In genomic region chr16:2210386-2211365, GRCh38 we compare ENCODE assay signal across 11 cellular contexts. TPM values are rescaled to one million over a fixed set of nuclear protein-coding genes. Genes with fewer than 3 reads are reported as not detected.
A peak's percentile ranks its signal among the peaks of the same experiment; 100 is the strongest.
DNase-seq lines count a peak whose midpoint lies in the region; ATAC-seq, FAIRE-seq and TF ChIP-seq lines count a peak whose summit lies in the region.
"Had no signal": no experiment of that assay in that cellular context is flagged by ENCODE, and none has a peak within 500 bp of the region (broad histone marks: within the 10 kb centered on the region; RNA-seq: fewer than 3 reads in every experiment).

BRICD5 (minus strand) TSS chr16:2210863; CDS start chr16:2210833, 30 bp downstream.

- H3K4me1 ChIP-seq in kidney (ENCODE audit: control insufficient read depth in 1 of 2, insufficient read depth in 1 of 2, low read depth in 1 of 2, low read length in 2 of 2), result peaks cover 19 to 37% of the 10 kb centered on the region in 2 donors
- H3K4me1 ChIP-seq in spleen, result peaks cover 28 to 74% (median 46%) of the 10 kb centered on the region in 6 donors

- ATAC-seq in Right ventricle myocardium superior (ENCODE audit: poor library complexity) (no peak), left cardiac atrium (no peak), GM19463 (IDR thresholded peaks at IDR 0.05; ENCODE audit: unreplicated experiment) (no peak)
- ATAC-seq: activated T-cell treated with anti-CD3 and anti-CD28 coated beads, Interleukin-2, amount 50 U/mL, for 4 hours had no signal

- H3K36me3 Mint-ChIP-seq in type B pancreatic cell, result peaks cover 4% of the 10 kb centered on the region

- H3K9me3 Mint-ChIP-seq in type B pancreatic cell, result no peaks in the 10 kb centered on the region
- H3K9me3 Mint-ChIP-seq: activated T-cell treated with anti-CD3 and anti-CD28 coated beads, Interleukin-2, amount 50 U/mL, for 4 hours had no signal

- no peak for TF ChIP-seq POLR2A in spleen (IDR thresholded peaks at IDR 0.05)

- H3K27me3 Mint-ChIP-seq in type B pancreatic cell, result no peaks in the 10 kb centered on the region

- H3K27ac Mint-ChIP-seq in type B pancreatic cell, result no peak within 1 kb of the TSS

- no peaks in the 10 kb centered on the region for H3K9me3 ChIP-seq in WERI-Rb-1 (ENCODE audit: severe bottlenecking)
- H3K9me3 ChIP-seq in kidney (ENCODE audit: control insufficient read depth in 1 of 2, low read length in 2 of 2), result no peaks in the 10 kb centered on the region
- H3K9me3 ChIP-seq in spleen, result no peaks in the 10 kb centered on the region

- no peak for FAIRE-seq in kidney (lab: Jason Lieb, UNC)

- no peak within 1 kb of the TSS for H3K9ac ChIP-seq in kidney (ENCODE audit: low read length in 2 of 2)

- peak within 1 kb of the TSS; percentile 58 for H3K4me3 Mint-ChIP-seq in type B pancreatic cell

- peaks cover 68% of the 10 kb centered on the region for H3K36me3 ChIP-seq in WERI-Rb-1
- H3K36me3 ChIP-seq in kidney (ENCODE audit: control insufficient read depth in 1 of 2, insufficient read depth in 2 of 2, low read length in 2 of 2), result peaks cover 0 to 4% of the 10 kb centered on the region in 2 donors
- peaks cover 0 to 54% (median 33%) of the 10 kb centered on the region in 6 donors for H3K36me3 ChIP-seq in spleen

- intact Hi-C loops in Right ventricle myocardium superior (cut with DNase I), result no loop called here
- intact Hi-C loops in left cardiac atrium (cut with DNase I), result loop anchor here in 1 of 2 donors (5.0 kb wide), 1 partner anchor 53 kb away; the partner anchor contains the start of gene TRAF7
- intact Hi-C loops in kidney (cut with DNase I), result no loop called here
- intact Hi-C loops in spleen (cut with DNase I; ENCODE audit: low total_unique reads), result no loop called here

- WGBS in spleen, 5 donors, result 67 to 86% (median 82%) methylated on average over 5 to 24 of the region's 24 CpGs

- peaks cover 21% of the 10 kb centered on the region for H3K4me1 Mint-ChIP-seq in type B pancreatic cell (ENCODE audit: unreplicated experiment)

- peak within 1 kb of the TSS; percentile 93 for H3K27ac ChIP-seq in WERI-Rb-1
- no peak within 1 kb of the TSS for H3K27ac ChIP-seq in kidney (ENCODE audit: low read depth in 2 of 2, low read length in 2 of 2)
- no peak within 1 kb of the TSS for H3K27ac ChIP-seq in spleen

- TF ChIP-seq CTCF in WERI-Rb-1 (IDR thresholded peaks at IDR 0.05; ENCODE audit: low read depth, low read length) (no peak), kidney (IDR thresholded peaks at IDR 0.05; ENCODE audit: borderline replicate concordance, extremely low read depth, insufficient read depth) (no peak), type B pancreatic cell (conservative IDR thresholded peaks at IDR 0.05) (no peak), spleen (IDR thresholded peaks at IDR 0.05 in 8 of 11, conservative IDR thresholded peaks at IDR 0.05 in 3 of 11) (no peak)

- no peaks in the 10 kb centered on the region for H3K27me3 ChIP-seq in WERI-Rb-1 (ENCODE audit: insufficient read depth, low read depth, severe bottlenecking)
- H3K27me3 ChIP-seq in spleen (replicated peaks in 1 of 7), result no peaks in the 10 kb centered on the region

- DNase-seq in Right ventricle myocardium superior, result no peak
- no peak for DNase-seq in left cardiac atrium
- peak; percentile 90 for DNase-seq in WERI-Rb-1
- peak; percentile 70 for DNase-seq in kidney
- no peak for DNase-seq in type B pancreatic cell (ENCODE audit: extremely low spot score, unreplicated experiment)
- no peak for DNase-seq in AG08396 (ENCODE audit: low spot score)
- DNase-seq in spleen, result no peak
- DNase-seq: activated T-cell treated with anti-CD3 and anti-CD28 coated beads, Interleukin-2, amount 50 U/mL, for 4 hours; C1 segment of cervical spinal cord; NCI-H446 treated with DMSO at 0.1 percent for 48 hours had no signal

- H3K4me3 ChIP-seq in WERI-Rb-1 (ENCODE audit: low read depth, low read length), result no peak within 1 kb of the TSS; the same call in 1 of the 2 replicates
- no peak within 1 kb of the TSS for H3K4me3 ChIP-seq in kidney (ENCODE audit: low read length in 2 of 2)
- no peak within 1 kb of the TSS for H3K4me3 ChIP-seq in spleen

RNA-seq across cellular contexts. Expression of gene BRICD5, which starts in this region (rescaled TPM):
- 11.3 TPM for total RNA-seq in Right ventricle myocardium superior
- total RNA-seq in left cardiac atrium, result 1 to 10 TPM; 5.7 to 5.9 TPM
- total RNA-seq in kidney, result 7.2 TPM
- 8.2 TPM for polyA plus RNA-seq in kidney (ENCODE audit: insufficient read depth, low read depth, low replicate concordance)
- 8.7 and 16.6 TPM in 2 replicates for total RNA-seq in type B pancreatic cell (ENCODE audit: low replicate concordance)
- total RNA-seq in spleen, result 10 to 100 TPM in 2 of 7 donors, 1 to 10 TPM in 5; 3.5 to 12.8 (median 8.6) TPM
- 10 to 100 TPM; 18.2 to 40.2 (median 18.9) TPM for polyA plus RNA-seq in spleen

Comparison
In these comparisons a context has a peak if more than half of its experiments do, and no peak if none do; other contexts are left out.
1. DNase-seq: peak in WERI-Rb-1 (single experiment) and kidney (single experiment); none in Right ventricle myocardium superior (single experiment), left cardiac atrium (single experiment), type B pancreatic cell (single experiment), AG08396 (single experiment) and spleen (single experiment).